ENCODE assay signal across 8 cellular contexts in genomic region chr7:815284-816216, GRCh38. TPM values are rescaled to one million over a fixed set of nuclear protein-coding genes. Genes with fewer than 3 reads are reported as not detected.
DNase-seq lines count a peak whose midpoint lies in the region; ATAC-seq, FAIRE-seq and TF ChIP-seq lines count a peak whose summit lies in the region.

No MANE protein-coding gene starts in this region.

- no peak for TF ChIP-seq POLR2A in H54 (IDR thresholded peaks at IDR 0.05; ENCODE audit: low read depth, low read length)

- H3K4me2 ChIP-seq in mesenchymal stem cell (ENCODE audit: low read length, poor library complexity, severe bottlenecking), result peak overlapping the region; percentile 98

- H3K4me3 ChIP-seq in Panc1 (ENCODE audit: low read depth in 2 of 2, low read length in 2 of 2), result peak overlapping the region; percentile 56 to 60
- peak overlapping the region; percentile 68 to 76 for H3K4me3 ChIP-seq in mesenchymal stem cell (ENCODE audit: insufficient read depth in 1 of 2, low read depth in 1 of 2, low read length in 2 of 2)

- 15% methylated on average over 44 of the region's 56 CpGs for WGBS in mesenchymal stem cell

- H3K4me1 ChIP-seq in Panc1 (ENCODE audit: control insufficient read depth, insufficient read depth, low read length) (peaks cover 26% of the 10 kb centered on the region), mesenchymal stem cell (ENCODE audit: control insufficient read depth, insufficient read depth, low read depth, low read length) (peaks cover 25% of the 10 kb centered on the region)

- peak overlapping the region; percentile 30 for H4K91ac ChIP-seq in mesenchymal stem cell (ENCODE audit: low read length)

- H2BK120ac ChIP-seq in mesenchymal stem cell (ENCODE audit: low read depth, low read length), result peak overlapping the region; percentile 56

- H2BK15ac ChIP-seq in mesenchymal stem cell (ENCODE audit: low read depth, poor library complexity, severe bottlenecking), result peak overlapping the region; percentile 84

- no peak for FAIRE-seq in urothelium cell line (lab: Jason Lieb, UNC)
- FAIRE-seq in H54 (lab: Jason Lieb, UNC), result no peak

- no peak overlapping the region for H2AK5ac ChIP-seq in mesenchymal stem cell (ENCODE audit: low read length, severe bottlenecking)

- peak overlapping the region in 1 of 2 experiments; percentile 75 for H3K14ac ChIP-seq in mesenchymal stem cell (ENCODE audit: low read length in 2 of 2)

- peak overlapping the region; percentile 77 for H3K9ac ChIP-seq in mesenchymal stem cell (ENCODE audit: low read length)

- peak; percentile 62 for ATAC-seq in Panc1

- no peaks in the 10 kb centered on the region for H3K36me3 ChIP-seq in Panc1 (ENCODE audit: control insufficient read depth, insufficient read depth, low read length)
- no peaks in the 10 kb centered on the region for H3K36me3 ChIP-seq in mesenchymal stem cell (ENCODE audit: control insufficient read depth in 1 of 2, insufficient read depth in 2 of 2, low read depth in 1 of 2, low read length in 2 of 2)

- CTCF ChIA-PET in Panc1 (lab: Charles Lee), result interaction anchor here (0.6 kb wide), 1 partner anchor 279 kb away, joined by 4 read pairs; no protein-coding TSS in a partner anchor

- no peak for TF ChIP-seq CTCF in Panc1 (IDR thresholded peaks at IDR 0.05)

- H3K9me3 ChIP-seq in Panc1 (ENCODE audit: control insufficient read depth, insufficient read depth, low read depth, low read length) (no peaks in the 10 kb centered on the region), mesenchymal stem cell (ENCODE audit: control insufficient read depth, low read length) (no peaks in the 10 kb centered on the region)

- no peaks in the 10 kb centered on the region for H3K79me1 ChIP-seq in mesenchymal stem cell (replicated peaks; ENCODE audit: low read length, poor library complexity, severe bottlenecking)

- POLR2A ChIA-PET in Panc1 (lab: Charles Lee), result no interaction called here

- in situ Hi-C loops in Panc1 (cut with HindIII; ENCODE audit: low pct_unique_long_range_greater_than_20kb, low sequenced_read_pairs), result no loop called here

- H3K27ac ChIP-seq in Panc1 (ENCODE audit: low read length) (peak overlapping the region; percentile 63), caudate nucleus (ENCODE audit: low read depth, low read length) (peak overlapping the region; percentile 58), mesenchymal stem cell (ENCODE audit: low read length, poor library complexity, severe bottlenecking) (peak overlapping the region; percentile 44)

- DNase-seq in activated T-cell treated with anti-CD3 and anti-CD28 coated beads for 48 hours (ENCODE audit: low read depth), result peak; percentile 24
- DNase-seq in activated T-cell treated with anti-CD3 and anti-CD28 coated beads for 4 hours, result no peak
- no peak for DNase-seq in Panc1 (ENCODE audit: low read depth, low spot score)
- DNase-seq in caudate nucleus (lab: John Stamatoyannopoulos, UW), result peak in 8 of 61 donors; percentile 7 to 33 (median 26)
- peak; percentile 68 for DNase-seq in mesenchymal stem cell
- peak; percentile 17 for DNase-seq in urothelium cell line (ENCODE audit: low spot score)
- no peak for DNase-seq in NK-92 (lab: John Stamatoyannopoulos, UW; ENCODE audit: unreplicated experiment)
- no peak for DNase-seq in H54 (ENCODE audit: insufficient read length, low spot score)

- BruUV-seq in Panc1 (replicated peaks; lab: Mats Ljungman, UMichigan), result no TSS peak

- peak overlapping the region; percentile 68 for H2AFZ ChIP-seq in mesenchymal stem cell (ENCODE audit: low read depth, low read length)

- H3K4ac ChIP-seq in mesenchymal stem cell (ENCODE audit: low read depth in 1 of 2, low read length in 2 of 2), result peak overlapping the region; percentile 47 to 84

- H4K8ac ChIP-seq in mesenchymal stem cell (ENCODE audit: low read length), result peak overlapping the region; percentile 99

- peak overlapping the region; percentile 93 to 98 for H3K18ac ChIP-seq in mesenchymal stem cell (ENCODE audit: low read depth in 1 of 2, low read length in 2 of 2)

- H3K27me3 ChIP-seq in Panc1 (ENCODE audit: control insufficient read depth, insufficient read depth, low read length) (no peaks in the 10 kb centered on the region), mesenchymal stem cell (ENCODE audit: control insufficient read depth in 1 of 2, insufficient read depth in 1 of 2, low read length in 2 of 2) (no peaks in the 10 kb centered on the region)

- no peak overlapping the region for H2BK5ac ChIP-seq in mesenchymal stem cell (ENCODE audit: low read depth, low read length, poor library complexity, severe bottlenecking)

- intact Hi-C loops in Panc1 (cut with micrococcal nuclease; ENCODE audit: unreplicated experiment), result no loop called here

- peak overlapping the region in 1 of 2 experiments; percentile 91 for H2BK12ac ChIP-seq in mesenchymal stem cell (ENCODE audit: low read length in 2 of 2)

- H3K23ac ChIP-seq in mesenchymal stem cell (ENCODE audit: low read length in 2 of 2), result no peak overlapping the region

RNA-seq across cellular contexts. Expression of gene SUN1, which starts 16.7 kb away (rescaled TPM):
- total RNA-seq in Panc1 (2021; ENCODE audit: unreplicated experiment), result 244 TPM
- 276 TPM for polyA plus RNA-seq in Panc1 (2012; ENCODE audit: insufficient read length)
- 67.0 TPM for polyA plus RNA-seq in mesenchymal stem cell (2013, experiment 1 of 2)
- 68.6 TPM for polyA plus RNA-seq in mesenchymal stem cell (2013, experiment 2 of 2)

Comparison
In these comparisons a context has a peak if more than half of its experiments do, and no peak if none do; other contexts are left out.
1. DNase-seq: peak in activated T-cell treated with anti-CD3 and anti-CD28 coated beads for 48 hours (single experiment), mesenchymal stem cell (single experiment) and urothelium cell line (single experiment); none in activated T-cell treated with anti-CD3 and anti-CD28 coated beads for 4 hours (single experiment), Panc1 (single experiment), NK-92 (single experiment) and H54 (single experiment).
2. Peak in every context shown above with its lines, with median percentiles within 50 percentile points of each other: H3K27ac ChIP-seq.